1 cellular context compared by ENCODE assay signal in the genomic region with DNA sequence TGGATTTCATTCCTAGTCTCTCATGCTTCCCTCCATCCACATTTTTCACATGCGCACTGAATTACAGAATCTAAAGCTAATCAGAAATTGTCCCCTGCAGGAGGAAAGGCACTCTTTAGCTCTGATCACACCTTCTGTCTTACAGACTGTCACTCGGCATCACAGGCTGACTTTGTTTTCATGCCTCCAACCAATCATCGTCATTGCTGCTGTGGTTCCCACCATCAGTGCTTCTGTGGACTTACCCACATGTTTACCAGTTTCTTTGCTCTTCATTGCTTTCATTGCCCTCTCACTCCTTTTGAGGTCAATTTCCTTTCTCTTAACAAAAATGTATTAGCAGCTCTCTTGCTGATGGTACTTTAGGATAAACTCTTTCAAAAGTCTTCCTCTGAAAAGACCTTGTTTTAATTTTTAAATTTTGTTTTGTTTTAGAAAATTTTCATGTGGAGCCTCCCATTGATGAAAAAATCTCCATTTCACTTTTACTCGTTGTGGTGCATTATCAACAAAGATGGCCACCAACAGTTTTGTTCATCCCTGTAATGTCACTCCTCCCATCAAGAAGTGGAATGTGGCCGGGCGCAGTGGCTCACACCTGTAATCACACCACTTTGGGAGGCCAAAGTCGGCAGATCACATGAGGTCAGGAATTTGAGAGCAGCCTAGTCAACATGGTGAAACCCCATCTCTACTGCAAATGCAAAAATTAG.
TF ChIP-seq lines count a peak whose summit lies in the region.

No MANE protein-coding gene starts in this region.

TF ChIP-seq in HCT116, 20 proteins besides CTCF, POLR2A, EP300 and RAD21 (continued from another document):
- TF ChIP-seq, protein P1, sequence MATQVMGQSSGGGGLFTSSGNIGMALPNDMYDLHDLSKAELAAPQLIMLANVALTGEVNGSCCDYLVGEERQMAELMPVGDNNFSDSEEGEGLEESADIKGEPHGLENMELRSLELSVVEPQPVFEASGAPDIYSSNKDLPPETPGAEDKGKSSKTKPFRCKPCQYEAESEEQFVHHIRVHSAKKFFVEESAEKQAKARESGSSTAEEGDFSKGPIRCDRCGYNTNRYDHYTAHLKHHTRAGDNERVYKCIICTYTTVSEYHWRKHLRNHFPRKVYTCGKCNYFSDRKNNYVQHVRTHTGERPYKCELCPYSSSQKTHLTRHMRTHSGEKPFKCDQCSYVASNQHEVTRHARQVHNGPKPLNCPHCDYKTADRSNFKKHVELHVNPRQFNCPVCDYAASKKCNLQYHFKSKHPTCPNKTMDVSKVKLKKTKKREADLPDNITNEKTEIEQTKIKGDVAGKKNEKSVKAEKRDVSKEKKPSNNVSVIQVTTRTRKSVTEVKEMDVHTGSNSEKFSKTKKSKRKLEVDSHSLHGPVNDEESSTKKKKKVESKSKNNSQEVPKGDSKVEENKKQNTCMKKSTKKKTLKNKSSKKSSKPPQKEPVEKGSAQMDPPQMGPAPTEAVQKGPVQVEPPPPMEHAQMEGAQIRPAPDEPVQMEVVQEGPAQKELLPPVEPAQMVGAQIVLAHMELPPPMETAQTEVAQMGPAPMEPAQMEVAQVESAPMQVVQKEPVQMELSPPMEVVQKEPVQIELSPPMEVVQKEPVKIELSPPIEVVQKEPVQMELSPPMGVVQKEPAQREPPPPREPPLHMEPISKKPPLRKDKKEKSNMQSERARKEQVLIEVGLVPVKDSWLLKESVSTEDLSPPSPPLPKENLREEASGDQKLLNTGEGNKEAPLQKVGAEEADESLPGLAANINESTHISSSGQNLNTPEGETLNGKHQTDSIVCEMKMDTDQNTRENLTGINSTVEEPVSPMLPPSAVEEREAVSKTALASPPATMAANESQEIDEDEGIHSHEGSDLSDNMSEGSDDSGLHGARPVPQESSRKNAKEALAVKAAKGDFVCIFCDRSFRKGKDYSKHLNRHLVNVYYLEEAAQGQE (IDR thresholded peaks at IDR 0.05; ENCODE audit: low read depth), result no peak
- TF ChIP-seq, protein P2, sequence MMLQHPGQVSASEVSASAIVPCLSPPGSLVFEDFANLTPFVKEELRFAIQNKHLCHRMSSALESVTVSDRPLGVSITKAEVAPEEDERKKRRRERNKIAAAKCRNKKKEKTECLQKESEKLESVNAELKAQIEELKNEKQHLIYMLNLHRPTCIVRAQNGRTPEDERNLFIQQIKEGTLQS (IDR thresholded peaks at IDR 0.05), result no peak
- TF ChIP-seq CBX3 (IDR thresholded peaks at IDR 0.05; ENCODE audit: low read depth) (no peak), SRF (IDR thresholded peaks at IDR 0.05; ENCODE audit: low read depth) (no peak), YY1 (IDR thresholded peaks at IDR 0.05; ENCODE audit: extremely low read depth, insufficient replicate concordance, low read depth, low read length) (no peak), POLR2AphosphoS5 (IDR thresholded peaks at IDR 0.05; ENCODE audit: low read depth, low read length) (no peak), ELF1 (IDR thresholded peaks at IDR 0.05; ENCODE audit: borderline replicate concordance, low read depth) (no peak), EGR1 (IDR thresholded peaks at IDR 0.05; ENCODE audit: low read depth) (no peak), SIN3A (IDR thresholded peaks at IDR 0.05; ENCODE audit: low read depth) (no peak), FOSL1 (IDR thresholded peaks at IDR 0.05; ENCODE audit: low read depth) (no peak), EZH2phosphoT487 (IDR thresholded peaks at IDR 0.05; ENCODE audit: borderline replicate concordance) (no peak), CEBPB (IDR thresholded peaks at IDR 0.05; ENCODE audit: low read depth) (no peak), JUND (IDR thresholded peaks at IDR 0.05) (no peak)
- TF ChIP-seq, protein P3, sequence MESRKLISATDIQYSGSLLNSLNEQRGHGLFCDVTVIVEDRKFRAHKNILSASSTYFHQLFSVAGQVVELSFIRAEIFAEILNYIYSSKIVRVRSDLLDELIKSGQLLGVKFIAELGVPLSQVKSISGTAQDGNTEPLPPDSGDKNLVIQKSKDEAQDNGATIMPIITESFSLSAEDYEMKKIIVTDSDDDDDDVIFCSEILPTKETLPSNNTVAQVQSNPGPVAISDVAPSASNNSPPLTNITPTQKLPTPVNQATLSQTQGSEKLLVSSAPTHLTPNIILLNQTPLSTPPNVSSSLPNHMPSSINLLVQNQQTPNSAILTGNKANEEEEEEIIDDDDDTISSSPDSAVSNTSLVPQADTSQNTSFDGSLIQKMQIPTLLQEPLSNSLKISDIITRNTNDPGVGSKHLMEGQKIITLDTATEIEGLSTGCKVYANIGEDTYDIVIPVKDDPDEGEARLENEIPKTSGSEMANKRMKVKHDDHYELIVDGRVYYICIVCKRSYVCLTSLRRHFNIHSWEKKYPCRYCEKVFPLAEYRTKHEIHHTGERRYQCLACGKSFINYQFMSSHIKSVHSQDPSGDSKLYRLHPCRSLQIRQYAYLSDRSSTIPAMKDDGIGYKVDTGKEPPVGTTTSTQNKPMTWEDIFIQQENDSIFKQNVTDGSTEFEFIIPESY (IDR thresholded peaks at IDR 0.05; ENCODE audit: extremely low read depth, insufficient replicate concordance, low read length), result no peak
- TF ChIP-seq, protein P4, sequence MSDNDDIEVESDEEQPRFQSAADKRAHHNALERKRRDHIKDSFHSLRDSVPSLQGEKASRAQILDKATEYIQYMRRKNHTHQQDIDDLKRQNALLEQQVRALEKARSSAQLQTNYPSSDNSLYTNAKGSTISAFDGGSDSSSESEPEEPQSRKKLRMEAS (IDR thresholded peaks at IDR 0.05), result no peak
